In genomic region chrX:112840382-112841113, GRCh38 we compare ENCODE assay signal across 8 cellular contexts. TPM values are rescaled to one million over a fixed set of nuclear protein-coding genes. Genes with fewer than 3 reads are reported as not detected.
A peak's percentile ranks its signal among the peaks of the same experiment; 100 is the strongest.
DNase-seq lines count a peak whose midpoint lies in the region; ATAC-seq lines count a peak whose summit lies in the region.

Gene AMOT, minus strand, starts transcription at chrX:112840831. Its CDS starts 17,705 bp downstream, at chrX:112823126.

- DNase-seq in OCI-M1 (lab: John Stamatoyannopoulos, UW) (peak; percentile 53), fibroblast of peridontal ligament (ENCODE audit: extremely low read depth) (peak; percentile 50)
- peak; percentile 33 for DNase-seq in activated T-helper 1 cell treated with anti-CD3 and anti-CD28 coated beads, Interleukin-12 subunit alpha, Interleukin-12 subunit beta, Interleukin-2, Interleukin-4 antibody, amounts not matched to agents 30 ng/mL and 10 ng/mL and 1 ng/mL, durations not matched to agents 14 hours and 24 hours and 36 hours (ENCODE audit: low spot score)
- DNase-seq in naive thymus-derived CD4-positive, alpha-beta T cell = peak; percentile 13 to 59 (median 30)
- peak; percentile 58 for DNase-seq in stimulated activated naive CD4-positive, alpha-beta T cell treated with Interleukin-2 at 50 U/mL for 16 hours (lab: John Stamatoyannopoulos, UW)

- peak within 1 kb of the TSS; percentile 69 for H3K27ac ChIP-seq in BLaER1
- H3K27ac ChIP-seq in naive thymus-derived CD4-positive, alpha-beta T cell (ENCODE audit: low read depth, low read length) = peak within 1 kb of the TSS; percentile 66

- H3K4me2 ChIP-seq in BLaER1 = peak within 1 kb of the TSS; percentile 68

- intact Hi-C loops in activated T-helper 1 cell treated with anti-CD3 and anti-CD28 coated beads, Interleukin-12 subunit alpha, Interleukin-12 subunit beta, Interleukin-2, Interleukin-4 antibody, amounts not matched to agents 30 ng/mL and 10 ng/mL and 1 ng/mL, durations not matched to agents 14 hours and 24 hours and 36 hours (cut with micrococcal nuclease) = loop anchor here (1.0 to 5.0 kb wide), 3 partner anchors 11 to 1158 kb away; partner anchors contain the start of genes ALG13 and LHFPL1
- intact Hi-C loops in naive thymus-derived CD4-positive, alpha-beta T cell (cut with micrococcal nuclease) = loop anchor here (1.0 to 10.0 kb wide), 5 partner anchors 161 to 1746 kb away; partner anchors contain the start of genes ALG13 (in 2 of the 2), LHFPL1 (in 2 of the 2) and PAK3 (in 1 of the 2)

- H3K27ac Mint-ChIP-seq in activated T-helper 1 cell treated with anti-CD3 and anti-CD28 coated beads, Interleukin-12 subunit alpha, Interleukin-12 subunit beta, Interleukin-2, Interleukin-4 antibody, amounts not matched to agents 30 ng/mL and 10 ng/mL and 1 ng/mL, durations not matched to agents 14 hours and 24 hours and 36 hours = peak within 1 kb of the TSS; percentile 44
- H3K27ac Mint-ChIP-seq in naive thymus-derived CD4-positive, alpha-beta T cell = peak within 1 kb of the TSS; percentile 51 to 92 (median 79)

- H4K20me1 ChIP-seq in BLaER1 = no peaks in the 10 kb centered on the region

- H3K4me3 ChIP-seq in BLaER1 = peak within 1 kb of the TSS; percentile 74
- H3K4me3 ChIP-seq in naive thymus-derived CD4-positive, alpha-beta T cell (ENCODE audit: low read length) = peak within 1 kb of the TSS; percentile 74

- peaks cover 25% of the 10 kb centered on the region; the same call in 1 of the 2 replicates for H3K4me1 ChIP-seq in BLaER1
- peaks cover 0 to 6% of the 10 kb centered on the region in 2 donors for H3K4me1 ChIP-seq in naive thymus-derived CD4-positive, alpha-beta T cell (ENCODE audit: control insufficient read depth in 2 of 2, insufficient read depth in 2 of 2, low read length in 2 of 2)

- peaks cover 18% of the 10 kb centered on the region for H3K4me1 Mint-ChIP-seq in activated T-helper 1 cell treated with anti-CD3 and anti-CD28 coated beads, Interleukin-12 subunit alpha, Interleukin-12 subunit beta, Interleukin-2, Interleukin-4 antibody, amounts not matched to agents 30 ng/mL and 10 ng/mL and 1 ng/mL, durations not matched to agents 14 hours and 24 hours and 36 hours (ENCODE audit: low read depth)
- peaks cover 0 to 23% (median 7%) of the 10 kb centered on the region in 7 donors for H3K4me1 Mint-ChIP-seq in naive thymus-derived CD4-positive, alpha-beta T cell

- POLR2A ChIA-PET in naive thymus-derived CD4-positive, alpha-beta T cell (lab: Charles Lee) = interaction anchor here (1.8 kb wide), 1 partner anchor 161 kb away, joined by 8 read pairs; the partner anchor contains the start of gene LHFPL1

- H3K27me3 Mint-ChIP-seq in activated T-helper 1 cell treated with anti-CD3 and anti-CD28 coated beads, Interleukin-12 subunit alpha, Interleukin-12 subunit beta, Interleukin-2, Interleukin-4 antibody, amounts not matched to agents 30 ng/mL and 10 ng/mL and 1 ng/mL, durations not matched to agents 14 hours and 24 hours and 36 hours (ENCODE audit: insufficient read depth) = peaks cover 12% of the 10 kb centered on the region
- H3K27me3 Mint-ChIP-seq in naive thymus-derived CD4-positive, alpha-beta T cell = peaks cover 0 to 7% (median 0%) of the 10 kb centered on the region in 5 donors

- no peaks in the 10 kb centered on the region for H3K36me3 ChIP-seq in BLaER1
- no peaks in the 10 kb centered on the region for H3K36me3 ChIP-seq in naive thymus-derived CD4-positive, alpha-beta T cell (ENCODE audit: control insufficient read depth in 2 of 3, insufficient read depth in 3 of 3, low read length in 3 of 3)

- H3K4me3 Mint-ChIP-seq in activated T-helper 1 cell treated with anti-CD3 and anti-CD28 coated beads, Interleukin-12 subunit alpha, Interleukin-12 subunit beta, Interleukin-2, Interleukin-4 antibody, amounts not matched to agents 30 ng/mL and 10 ng/mL and 1 ng/mL, durations not matched to agents 14 hours and 24 hours and 36 hours = peak within 1 kb of the TSS; percentile 87
- H3K4me3 Mint-ChIP-seq in naive thymus-derived CD4-positive, alpha-beta T cell = peak within 1 kb of the TSS; percentile 81 to 94 (median 88)

- no peaks in the 10 kb centered on the region for H3K9me3 Mint-ChIP-seq in activated T-helper 1 cell treated with anti-CD3 and anti-CD28 coated beads, Interleukin-12 subunit alpha, Interleukin-12 subunit beta, Interleukin-2, Interleukin-4 antibody, amounts not matched to agents 30 ng/mL and 10 ng/mL and 1 ng/mL, durations not matched to agents 14 hours and 24 hours and 36 hours
- H3K9me3 Mint-ChIP-seq in naive thymus-derived CD4-positive, alpha-beta T cell = no peaks in the 10 kb centered on the region

- no peaks in the 10 kb centered on the region for H3K36me3 Mint-ChIP-seq in activated T-helper 1 cell treated with anti-CD3 and anti-CD28 coated beads, Interleukin-12 subunit alpha, Interleukin-12 subunit beta, Interleukin-2, Interleukin-4 antibody, amounts not matched to agents 30 ng/mL and 10 ng/mL and 1 ng/mL, durations not matched to agents 14 hours and 24 hours and 36 hours (ENCODE audit: low read depth)
- H3K36me3 Mint-ChIP-seq in naive thymus-derived CD4-positive, alpha-beta T cell = no peaks in the 10 kb centered on the region

- H3K9ac ChIP-seq in BLaER1 = peak within 1 kb of the TSS; percentile 78

- peak; percentile 76 for ATAC-seq in GM19397 (IDR thresholded peaks at IDR 0.05; ENCODE audit: unreplicated experiment)
- ATAC-seq in HG03565 (IDR thresholded peaks at IDR 0.05; ENCODE audit: unreplicated experiment) = peak; percentile 31
- peak; percentile 65 for ATAC-seq in naive thymus-derived CD4-positive, alpha-beta T cell

- H3K9me3 ChIP-seq in BLaER1 = peaks cover 12% of the 10 kb centered on the region; the same call in 1 of the 2 replicates
- H3K9me3 ChIP-seq in naive thymus-derived CD4-positive, alpha-beta T cell (ENCODE audit: control insufficient read depth in 2 of 3, low read length in 3 of 3) = no peaks in the 10 kb centered on the region

- CTCF ChIA-PET in naive thymus-derived CD4-positive, alpha-beta T cell (lab: Charles Lee) = no interaction called here

- H3K27me3 ChIP-seq in BLaER1 = peaks cover 77% of the 10 kb centered on the region
- no peaks in the 10 kb centered on the region for H3K27me3 ChIP-seq in naive thymus-derived CD4-positive, alpha-beta T cell (ENCODE audit: control insufficient read depth in 2 of 2, insufficient read depth in 2 of 2, low read length in 2 of 2)

RNA-seq across cellular contexts. Expression of gene AMOT, which starts in this region (rescaled TPM):
- 1.3 and 1.9 TPM in 2 replicates for total RNA-seq in activated T-helper 1 cell treated with anti-CD3 and anti-CD28 coated beads, Interleukin-12 subunit alpha, Interleukin-12 subunit beta, Interleukin-2, Interleukin-4 antibody, amounts not matched to agents 30 ng/mL and 10 ng/mL and 1 ng/mL, durations not matched to agents 14 hours and 24 hours and 36 hours
- 1 to 10 TPM; 1.1 to 4.1 (median 3.0) TPM for total RNA-seq in naive thymus-derived CD4-positive, alpha-beta T cell
- 1 to 10 TPM in 1 of 2 donors, under 1 TPM in 1; 0.44 to 4.4 TPM for polyA plus RNA-seq in naive thymus-derived CD4-positive, alpha-beta T cell

Comparison
In these comparisons a context has a peak if more than half of its experiments do, and no peak if none do; other contexts are left out.
1. Peak in every context shown above with its lines: DNase-seq, ATAC-seq, H3K4me3 ChIP-seq and H3K27ac ChIP-seq.